In the genomic region with DNA sequence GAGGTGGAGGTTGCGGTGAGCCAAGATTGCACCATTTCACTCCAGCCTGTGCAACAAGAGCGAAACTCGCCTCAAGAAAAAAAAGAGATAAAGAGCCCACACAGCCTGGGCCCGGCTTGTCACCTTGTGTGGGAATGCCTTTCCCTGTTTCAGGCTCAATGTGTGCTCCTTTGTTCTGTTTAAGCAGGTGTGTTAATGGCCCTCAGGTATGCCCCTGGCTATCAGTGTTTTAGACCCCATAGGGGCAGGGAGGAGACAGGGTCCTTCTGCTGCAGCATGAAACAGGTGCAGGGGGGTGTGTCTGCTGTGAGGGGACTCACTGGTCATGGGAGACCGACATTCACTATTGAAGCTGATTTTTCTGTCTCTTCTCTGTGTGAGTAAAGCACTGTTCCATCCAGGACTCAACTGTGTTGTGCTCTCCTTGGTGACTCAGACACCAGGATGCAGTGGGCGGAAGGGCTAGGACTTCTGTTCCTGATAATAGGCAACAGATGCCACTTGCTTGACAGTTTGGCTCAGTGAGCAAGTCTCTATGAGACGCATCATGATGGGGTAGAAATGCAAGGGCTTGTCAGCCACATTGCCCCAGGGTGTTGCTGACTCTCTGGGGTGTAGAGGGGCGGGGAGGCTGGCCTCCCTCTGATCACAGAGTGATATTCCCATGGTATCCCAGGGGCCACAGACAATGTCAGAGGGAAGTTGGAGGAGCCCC, we compare ENCODE assay signal across 1 cellular context.
A peak's percentile ranks its signal among the peaks of the same experiment; 100 is the strongest.
TF ChIP-seq lines count a peak whose summit lies in the region.

No MANE protein-coding gene starts in this region.

TF ChIP-seq in IMR-90, 13 proteins besides CTCF, POLR2A, EP300 and RAD21:
- TF ChIP-seq FOS (IDR thresholded peaks at IDR 0.05; ENCODE audit: low read depth, low read length) (peak; percentile 15; the same call in 1 of the 2 replicates), CEBPB (IDR thresholded peaks at IDR 0.05; ENCODE audit: low read depth, low read length) (peak; percentile 7; the same call in 1 of the 2 replicates), RCOR1 (IDR thresholded peaks at IDR 0.05; ENCODE audit: insufficient replicate concordance, low read length) (no peak)
